Comparison of ENCODE assay signal across 8 cellular contexts in genomic region chr11:47408598-47409439, GRCh38. TPM values are rescaled to one million over a fixed set of nuclear protein-coding genes. Genes with fewer than 3 reads are reported as not detected.
DNase-seq lines count a peak whose midpoint lies in the region; ATAC-seq, FAIRE-seq and TF ChIP-seq lines count a peak whose summit lies in the region.
"Had no signal": no experiment of that assay in that cellular context is flagged by ENCODE, and none has a peak within 500 bp of the region (broad histone marks: within the 10 kb centered on the region; RNA-seq: fewer than 3 reads in every experiment).

No MANE protein-coding gene starts in this region.

- peak; percentile 1 for ATAC-seq in left ventricle myocardium superior
- ATAC-seq in activated CD4-positive, CD25-positive, alpha-beta regulatory T cell treated with anti-CD3 and anti-CD28 coated beads, Interleukin-2, amount 50 U/mL, for 24 hours, result no peak
- no peak for ATAC-seq in GM18907 (IDR thresholded peaks at IDR 0.05; ENCODE audit: unreplicated experiment)

- peaks cover 16 to 26% of the 10 kb centered on the region in 2 donors for H3K4me1 ChIP-seq in adrenal gland (replicated peaks in 1 of 2)

- intact Hi-C loops in adrenal gland (cut with DNase I) (no loop called here), left ventricle myocardium superior (cut with micrococcal nuclease) (no loop called here)

- H3K36me3 ChIP-seq in adrenal gland (replicated peaks in 1 of 2), result peaks cover 0 to 21% of the 10 kb centered on the region in 2 donors

- H3K27ac ChIP-seq in adrenal gland, result peak overlapping the region; percentile 77 to 97 (median 94)

- no peaks in the 10 kb centered on the region for H3K9me3 ChIP-seq in adrenal gland (replicated peaks in 1 of 3)

- no peaks in the 10 kb centered on the region for H3K27me3 ChIP-seq in adrenal gland

- WGBS in adrenal gland, 4 donors, result 2 to 6% (median 4%) methylated on average over 26 to 50 of the region's 50 CpGs

- TF ChIP-seq CTCF in GM12864 (IDR thresholded peaks at IDR 0.05; ENCODE audit: low read depth, low read length, missing control alignments) (no peak), adrenal gland (IDR thresholded peaks at IDR 0.05) (no peak), retinal pigment epithelial cell (conservative IDR thresholded peaks at IDR 0.05; ENCODE audit: low read depth, low read length) (no peak)

- DNase-seq in GM12864 (ENCODE audit: low read depth) (no peak), HTR-8/SVneo (ENCODE audit: insufficient read length, low spot score) (peak; percentile 67), adrenal gland (peak; percentile 55 to 84 (median 77)), left ventricle myocardium superior (peak; percentile 57), retinal pigment epithelial cell (ENCODE audit: low read depth) (peak; percentile 59)

- TF ChIP-seq POLR2A in adrenal gland (IDR thresholded peaks at IDR 0.05), result peak in 1 of 2 donors; percentile 35

- FAIRE-seq in HTR-8/SVneo (lab: Jason Lieb, UNC), result peak; percentile 9
- FAIRE-seq: islet of Langerhans had no signal

- H3K4me3 ChIP-seq in GM12864 (ENCODE audit: low read depth, low read length), result peak overlapping the region; percentile 65
- peak overlapping the region; percentile 79 to 94 (median 82) for H3K4me3 ChIP-seq in adrenal gland
- H3K4me3 ChIP-seq in retinal pigment epithelial cell (ENCODE audit: low read length), result peak overlapping the region; percentile 78

RNA-seq across cellular contexts. Expression of gene SLC39A13, which starts 0.4 kb away (rescaled TPM):
- total RNA-seq in adrenal gland, result 10 to 100 TPM; 35.8 to 92.9 (median 58.6) TPM
- 10 to 100 TPM in 2 of 3 donors, 1 to 10 TPM in 1; 8.2 to 80.5 (median 64.5) TPM for polyA plus RNA-seq in adrenal gland
- total RNA-seq in left ventricle myocardium superior, result 39.5 TPM

RNA-seq across cellular contexts. Expression of gene PSMC3, which starts 17.4 kb away (rescaled TPM):
- 100 to 1,000 TPM in 5 of 8 donors, 10 to 100 TPM in 3; 85.4 to 164 (median 123) TPM for total RNA-seq in adrenal gland
- polyA plus RNA-seq in adrenal gland, result 100 to 1,000 TPM; 110 to 291 (median 137) TPM
- 180 TPM for total RNA-seq in left ventricle myocardium superior

RNA-seq across cellular contexts. Expression of gene SPI1, which starts 30.5 kb away (rescaled TPM):
- total RNA-seq in adrenal gland (10 to 100 TPM; 26.3 to 65.6 (median 42.1) TPM), left ventricle myocardium superior (11.2 TPM)
- polyA plus RNA-seq in adrenal gland, result 10 to 100 TPM in 2 of 3 donors, 1 to 10 TPM in 1; 7.0 to 79.2 (median 43.0) TPM

RNA-seq across cellular contexts. Expression of gene RAPSN, which starts 40.1 kb away (rescaled TPM):
- total RNA-seq in adrenal gland, result 1 to 10 TPM in 7 of 8 donors, under 1 TPM in 1; 0.18 to 5.1 (median 2.1) TPM
- polyA plus RNA-seq in adrenal gland, result 1 to 10 TPM in 2 of 3 donors, under 1 TPM in 1; 0.33 to 4.7 (median 3.9) TPM
- 6.3 TPM for total RNA-seq in left ventricle myocardium superior

RNA-seq across cellular contexts. Expression of gene MYBPC3, which starts 56.3 kb away (rescaled TPM):
- 1 to 10 TPM in 7 of 8 donors, under 1 TPM in 1; 0.54 to 4.4 (median 1.8) TPM for total RNA-seq in adrenal gland
- polyA plus RNA-seq in adrenal gland, result 1 to 10 TPM; 1.5 to 5.8 (median 2.9) TPM
- total RNA-seq in left ventricle myocardium superior, result 2,596 TPM
